Comparison of ENCODE assay signal across 8 cellular contexts in the genomic region with DNA sequence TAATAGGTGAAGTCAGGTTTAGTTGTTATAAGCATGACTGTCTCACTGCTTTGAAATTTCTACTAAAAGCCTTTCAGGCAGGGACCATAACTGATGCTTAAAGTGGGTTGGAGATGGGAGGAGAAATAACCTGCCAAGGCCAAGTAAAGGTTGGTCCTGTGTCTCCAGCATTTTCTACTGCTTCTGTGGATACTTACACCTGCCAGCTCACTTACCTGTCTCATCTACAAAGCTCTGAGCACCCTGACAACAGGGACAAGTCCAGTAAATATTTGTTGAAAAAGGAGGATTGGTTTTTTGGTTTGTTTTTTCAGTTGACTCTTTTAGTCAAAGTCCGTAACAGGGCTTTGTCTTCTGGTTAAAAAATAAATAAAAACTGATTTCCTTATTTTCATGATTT. TPM values are rescaled to one million over a fixed set of nuclear protein-coding genes. Genes with fewer than 3 reads are reported as not detected.
DNase-seq lines count a peak whose midpoint lies in the region; ATAC-seq and TF ChIP-seq lines count a peak whose summit lies in the region.
"Had no signal": no experiment of that assay in that cellular context is flagged by ENCODE, and none has a peak within 500 bp of the region (broad histone marks: within the 10 kb centered on the region; RNA-seq: fewer than 3 reads in every experiment).

No MANE protein-coding gene starts in this region.

- H3K36me3 Mint-ChIP-seq in chondrocyte (ENCODE audit: low read depth) (peaks cover 28% of the 10 kb centered on the region), type B pancreatic cell (peaks cover 14% of the 10 kb centered on the region), glutamatergic neuron (ENCODE audit: unreplicated experiment) (no peaks in the 10 kb centered on the region)

- TF ChIP-seq CTCF in chondrocyte (IDR thresholded peaks at IDR 0.05) (no peak), type B pancreatic cell (conservative IDR thresholded peaks at IDR 0.05) (no peak), glutamatergic neuron (IDR thresholded peaks at IDR 0.05; ENCODE audit: partially characterized antibody, unreplicated experiment) (no peak)

- no peak for DNase-seq in chondrocyte (ENCODE audit: low spot score)
- no peak for DNase-seq in type B pancreatic cell (ENCODE audit: extremely low spot score, unreplicated experiment)
- no peak for DNase-seq in glutamatergic neuron
- DNase-seq in activated naive CD4-positive, alpha-beta T cell treated with Interleukin-2 at 50 U/mL for 16 hours = no peak
- DNase-seq in activated CD8-positive, alpha-beta memory T cell treated with anti-CD3 and anti-CD28 coated beads for 24 hours = no peak
- DNase-seq: PC-3 had no signal

- peak; percentile 10 for ATAC-seq in GM19452 (IDR thresholded peaks at IDR 0.05; ENCODE audit: unreplicated experiment)
- ATAC-seq in HG03025 (IDR thresholded peaks at IDR 0.05; ENCODE audit: low FRiP score, unreplicated experiment) = peak; percentile 7
- ATAC-seq: PC-3 had no signal

- H3K27me3 Mint-ChIP-seq in chondrocyte (ENCODE audit: low read depth) = no peaks in the 10 kb centered on the region
- no peaks in the 10 kb centered on the region for H3K27me3 Mint-ChIP-seq in type B pancreatic cell
- peaks cover 4% of the 10 kb centered on the region for H3K27me3 Mint-ChIP-seq in glutamatergic neuron (ENCODE audit: unreplicated experiment)

- no peak overlapping the region for H3K4me3 Mint-ChIP-seq in chondrocyte (ENCODE audit: unreplicated experiment)
- H3K4me3 Mint-ChIP-seq in type B pancreatic cell = no peak overlapping the region
- no peak overlapping the region for H3K4me3 Mint-ChIP-seq in glutamatergic neuron (ENCODE audit: unreplicated experiment)

- H3K9me3 Mint-ChIP-seq in chondrocyte (ENCODE audit: low read depth) (no peaks in the 10 kb centered on the region), type B pancreatic cell (no peaks in the 10 kb centered on the region), glutamatergic neuron (ENCODE audit: unreplicated experiment) (no peaks in the 10 kb centered on the region)

- H3K27ac Mint-ChIP-seq in chondrocyte (ENCODE audit: unreplicated experiment) = peak overlapping the region; percentile 46
- peak overlapping the region; percentile 1 for H3K27ac Mint-ChIP-seq in type B pancreatic cell
- no peak overlapping the region for H3K27ac Mint-ChIP-seq in glutamatergic neuron (ENCODE audit: unreplicated experiment)

- H3K4me1 Mint-ChIP-seq in chondrocyte (ENCODE audit: low read depth) (peaks cover 21% of the 10 kb centered on the region), type B pancreatic cell (ENCODE audit: unreplicated experiment) (peaks cover 30% of the 10 kb centered on the region), glutamatergic neuron (ENCODE audit: low read depth, unreplicated experiment) (no peaks in the 10 kb centered on the region)

RNA-seq across cellular contexts. Expression of a gene that starts 38.6 kb away (rescaled TPM):
- 56.5 to 72.4 TPM (median 61.5 TPM) in 3 replicates for total RNA-seq in chondrocyte
- 18.3 and 21.5 TPM in 2 replicates for total RNA-seq in type B pancreatic cell (ENCODE audit: low replicate concordance)
- 0.69 TPM for total RNA-seq in glutamatergic neuron (ENCODE audit: unreplicated experiment)

Comparison
In these comparisons a context has a peak if more than half of its experiments do, and no peak if none do; other contexts are left out.
1. RNA of a gene that starts 38.6 kb away (total RNA-seq): 56.5 to 72.4 TPM in chondrocyte and 18.3 to 21.5 TPM in type B pancreatic cell; 0.69 TPM in glutamatergic neuron (single experiment); every median in the first group is over 10 times any median in the second.